Comparison of ENCODE assay signal across 1 cellular context in genomic region chr10:49008505-49009202, GRCh38.
TF ChIP-seq lines count a peak whose summit lies in the region.

No MANE protein-coding gene starts in this region.

TF ChIP-seq in K562, 482 proteins besides CTCF, POLR2A, EP300 and RAD21 (continued from another document):
- TF ChIP-seq ZBTB11 (CRISPR knock-in tag; IDR thresholded peaks at IDR 0.05) (no peak), SREBF1 (IDR thresholded peaks at IDR 0.05; ENCODE audit: borderline replicate concordance, low read depth, low read length) (no peak), ZNF316 (IDR thresholded peaks at IDR 0.05) (no peak), BRF1 (IDR thresholded peaks at IDR 0.05; ENCODE audit: borderline replicate concordance, extremely low read depth, insufficient read length) (no peak), SRSF9 (IDR thresholded peaks at IDR 0.05; ENCODE audit: borderline replicate concordance, low read depth, low read length) (no peak), TAF15 (IDR thresholded peaks at IDR 0.05; ENCODE audit: low read depth, low read length) (no peak), ZNF79 (CRISPR knock-in tag; IDR thresholded peaks at IDR 0.05; ENCODE audit: low read depth) (no peak), STAT5A (IDR thresholded peaks at IDR 0.05; ENCODE audit: borderline replicate concordance, low read length) (no peak)
TF ChIP-seq in K562: peak in this region for 2.
